1 cellular context compared by ENCODE assay signal in the genomic region with DNA sequence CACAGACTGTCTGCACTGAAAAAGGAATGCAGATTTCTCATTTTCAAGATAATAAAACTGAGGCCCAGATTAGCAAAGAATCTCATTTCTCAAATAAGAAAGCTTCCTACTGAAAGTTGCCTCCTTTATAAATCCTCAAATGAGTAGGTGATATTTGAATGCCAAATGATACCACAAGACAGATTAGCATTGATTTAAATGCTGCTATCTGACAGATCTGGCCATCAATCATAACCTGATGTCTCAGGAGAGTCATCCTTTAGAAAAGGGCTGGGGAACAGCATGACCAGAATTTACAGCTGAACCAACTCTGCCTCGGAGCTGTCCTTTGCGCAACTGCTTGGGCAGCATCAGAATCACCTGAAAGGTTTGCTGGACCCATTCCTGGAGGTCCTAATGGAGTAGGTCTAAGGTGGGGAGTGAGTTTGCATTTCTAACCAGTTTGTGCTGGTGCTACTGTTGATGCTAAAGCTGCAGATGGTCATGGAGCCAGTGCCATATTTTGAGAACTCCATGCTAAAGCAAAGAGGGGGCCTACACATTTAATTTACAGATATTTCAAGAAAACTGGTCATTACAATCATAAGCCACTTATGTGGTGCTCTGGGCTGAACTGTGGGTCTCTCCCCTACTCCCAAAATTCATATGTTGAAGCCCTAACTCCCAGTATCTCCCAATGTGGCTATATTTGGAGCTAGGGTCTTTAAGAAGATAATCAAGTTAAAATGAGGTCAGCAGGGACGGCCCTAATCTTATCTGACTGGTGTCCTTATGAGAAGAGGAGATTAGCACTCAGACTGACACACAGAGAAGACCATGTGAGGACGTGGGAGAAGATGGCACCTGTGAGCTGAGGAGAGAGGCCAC.
TF ChIP-seq lines count a peak whose summit lies in the region.

No MANE protein-coding gene starts in this region.

TF ChIP-seq in K562, 482 proteins besides CTCF, POLR2A, EP300 and RAD21 (continued from another document):
- TF ChIP-seq MAZ (CRISPR knock-in tag; conservative IDR thresholded peaks at IDR 0.05 in 1 of 2, IDR thresholded peaks at IDR 0.05 in 1 of 2) (0 out of 4 replicates have a peak, but pooled peaks of 1 of the 2 experiments have one; percentile 35), MEIS2 (IDR thresholded peaks at IDR 0.05; ENCODE audit: partially characterized antibody) (peak; percentile 98), SPI1 (IDR thresholded peaks at IDR 0.05; ENCODE audit: borderline replicate concordance, low read depth, low read length) (no peak), RBM22 (IDR thresholded peaks at IDR 0.05; ENCODE audit: low read depth, low read length, poor library complexity, severe bottlenecking) (no peak), STAT5A (IDR thresholded peaks at IDR 0.05; ENCODE audit: borderline replicate concordance, low read length) (peak; percentile 36; the same call in 1 of the 2 replicates), ZKSCAN3 (CRISPR knock-in tag; IDR thresholded peaks at IDR 0.05) (no peak), TEAD4 (IDR thresholded peaks at IDR 0.05; ENCODE audit: low read length) (peak; percentile 83), TEAD4 (CRISPR knock-in tag; IDR thresholded peaks at IDR 0.05; ENCODE audit: borderline replicate concordance) (no peak), ATF1 (CRISPR knock-in tag; IDR thresholded peaks at IDR 0.05) (no peak), ATF1 (tag; IDR thresholded peaks at IDR 0.05) (peak; percentile 58; the same call in 1 of the 2 replicates), SMAD4 (CRISPR knock-in tag; conservative IDR thresholded peaks at IDR 0.05) (peak; percentile 64), JUN (IDR thresholded peaks at IDR 0.05; ENCODE audit: borderline replicate concordance, low read depth, low read length) (peak; percentile 79), JUN (CRISPR knock-in tag; IDR thresholded peaks at IDR 0.05; ENCODE audit: borderline replicate concordance) (no peak), RCOR1 (IDR thresholded peaks at IDR 0.05; ENCODE audit: borderline replicate concordance in 1 of 2, low read depth in 2 of 2, low read length in 2 of 2) (peak in 1 of 2 experiments; percentile 88; a peak in 2 of 4 replicates), CBX5 (IDR thresholded peaks at IDR 0.05; ENCODE audit: borderline replicate concordance, low read depth) (no peak), CTBP1 (IDR thresholded peaks at IDR 0.05; ENCODE audit: borderline replicate concordance) (peak; percentile 53; the same call in 1 of the 2 replicates), CBFA2T2 (conservative IDR thresholded peaks at IDR 0.05) (peak; percentile 85), DIDO1 (tag; IDR thresholded peaks at IDR 0.05; ENCODE audit: low read depth) (0 out of 2 replicates have a peak, but pooled peaks have one; percentile 25), ADNP (tag; IDR thresholded peaks at IDR 0.05) (peak; percentile 65; the same call in 1 of the 2 replicates), GATA2 (CRISPR knock-in tag; IDR thresholded peaks at IDR 0.05) (0 out of 2 replicates have a peak, but pooled peaks have one; percentile 15), KDM5B (IDR thresholded peaks at IDR 0.05; ENCODE audit: insufficient replicate concordance, low read depth, low read length) (no peak), JUND (IDR thresholded peaks at IDR 0.05; ENCODE audit: borderline replicate concordance, low read depth, low read length) (peak; percentile 89), JUND (tag; IDR thresholded peaks at IDR 0.05; ENCODE audit: borderline replicate concordance, low read depth, low read length) (peak; percentile 76; the same call in 2 of the 3 replicates), CBFA2T3 (IDR thresholded peaks at IDR 0.05) (peak; percentile 90), ZNF830 (CRISPR knock-in tag; IDR thresholded peaks at IDR 0.05) (no peak), MTA2 (IDR thresholded peaks at IDR 0.05; ENCODE audit: low read depth) (peak; percentile 76), DACH1 (IDR thresholded peaks at IDR 0.05; ENCODE audit: partially characterized antibody) (no peak)
- TF ChIP-seq, protein P1, sequence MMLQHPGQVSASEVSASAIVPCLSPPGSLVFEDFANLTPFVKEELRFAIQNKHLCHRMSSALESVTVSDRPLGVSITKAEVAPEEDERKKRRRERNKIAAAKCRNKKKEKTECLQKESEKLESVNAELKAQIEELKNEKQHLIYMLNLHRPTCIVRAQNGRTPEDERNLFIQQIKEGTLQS (IDR thresholded peaks at IDR 0.05) = peak; percentile 75; the same call in 1 of the 2 replicates
- TF ChIP-seq, protein P1 (CRISPR knock-in tag; conservative IDR thresholded peaks at IDR 0.05) = no peak
- TF ChIP-seq, protein P2, sequence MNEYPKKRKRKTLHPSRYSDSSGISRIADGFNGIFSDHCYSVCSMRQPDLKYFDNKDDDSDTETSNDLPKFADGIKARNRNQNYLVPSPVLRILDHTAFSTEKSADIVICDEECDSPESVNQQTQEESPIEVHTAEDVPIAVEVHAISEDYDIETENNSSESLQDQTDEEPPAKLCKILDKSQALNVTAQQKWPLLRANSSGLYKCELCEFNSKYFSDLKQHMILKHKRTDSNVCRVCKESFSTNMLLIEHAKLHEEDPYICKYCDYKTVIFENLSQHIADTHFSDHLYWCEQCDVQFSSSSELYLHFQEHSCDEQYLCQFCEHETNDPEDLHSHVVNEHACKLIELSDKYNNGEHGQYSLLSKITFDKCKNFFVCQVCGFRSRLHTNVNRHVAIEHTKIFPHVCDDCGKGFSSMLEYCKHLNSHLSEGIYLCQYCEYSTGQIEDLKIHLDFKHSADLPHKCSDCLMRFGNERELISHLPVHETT (CRISPR knock-in tag; conservative IDR thresholded peaks at IDR 0.05 in 1 of 2, IDR thresholded peaks at IDR 0.05 in 1 of 2) = peak in 1 of 2 experiments; percentile 44; a peak in 1 of 4 replicates
- TF ChIP-seq, protein P3, sequence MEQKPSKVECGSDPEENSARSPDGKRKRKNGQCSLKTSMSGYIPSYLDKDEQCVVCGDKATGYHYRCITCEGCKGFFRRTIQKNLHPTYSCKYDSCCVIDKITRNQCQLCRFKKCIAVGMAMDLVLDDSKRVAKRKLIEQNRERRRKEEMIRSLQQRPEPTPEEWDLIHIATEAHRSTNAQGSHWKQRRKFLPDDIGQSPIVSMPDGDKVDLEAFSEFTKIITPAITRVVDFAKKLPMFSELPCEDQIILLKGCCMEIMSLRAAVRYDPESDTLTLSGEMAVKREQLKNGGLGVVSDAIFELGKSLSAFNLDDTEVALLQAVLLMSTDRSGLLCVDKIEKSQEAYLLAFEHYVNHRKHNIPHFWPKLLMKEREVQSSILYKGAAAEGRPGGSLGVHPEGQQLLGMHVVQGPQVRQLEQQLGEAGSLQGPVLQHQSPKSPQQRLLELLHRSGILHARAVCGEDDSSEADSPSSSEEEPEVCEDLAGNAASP (IDR thresholded peaks at IDR 0.05) = peak; percentile 75
- TF ChIP-seq, protein P4, sequence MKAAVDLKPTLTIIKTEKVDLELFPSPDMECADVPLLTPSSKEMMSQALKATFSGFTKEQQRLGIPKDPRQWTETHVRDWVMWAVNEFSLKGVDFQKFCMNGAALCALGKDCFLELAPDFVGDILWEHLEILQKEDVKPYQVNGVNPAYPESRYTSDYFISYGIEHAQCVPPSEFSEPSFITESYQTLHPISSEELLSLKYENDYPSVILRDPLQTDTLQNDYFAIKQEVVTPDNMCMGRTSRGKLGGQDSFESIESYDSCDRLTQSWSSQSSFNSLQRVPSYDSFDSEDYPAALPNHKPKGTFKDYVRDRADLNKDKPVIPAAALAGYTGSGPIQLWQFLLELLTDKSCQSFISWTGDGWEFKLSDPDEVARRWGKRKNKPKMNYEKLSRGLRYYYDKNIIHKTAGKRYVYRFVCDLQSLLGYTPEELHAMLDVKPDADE (conservative IDR thresholded peaks at IDR 0.05; ENCODE audit: control insufficient read depth, low read depth, low read length) = no peak
- TF ChIP-seq, protein P5, sequence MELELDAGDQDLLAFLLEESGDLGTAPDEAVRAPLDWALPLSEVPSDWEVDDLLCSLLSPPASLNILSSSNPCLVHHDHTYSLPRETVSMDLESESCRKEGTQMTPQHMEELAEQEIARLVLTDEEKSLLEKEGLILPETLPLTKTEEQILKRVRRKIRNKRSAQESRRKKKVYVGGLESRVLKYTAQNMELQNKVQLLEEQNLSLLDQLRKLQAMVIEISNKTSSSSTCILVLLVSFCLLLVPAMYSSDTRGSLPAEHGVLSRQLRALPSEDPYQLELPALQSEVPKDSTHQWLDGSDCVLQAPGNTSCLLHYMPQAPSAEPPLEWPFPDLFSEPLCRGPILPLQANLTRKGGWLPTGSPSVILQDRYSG (tag; conservative IDR thresholded peaks at IDR 0.05; ENCODE audit: low read depth) = no peak
- TF ChIP-seq, protein P6, sequence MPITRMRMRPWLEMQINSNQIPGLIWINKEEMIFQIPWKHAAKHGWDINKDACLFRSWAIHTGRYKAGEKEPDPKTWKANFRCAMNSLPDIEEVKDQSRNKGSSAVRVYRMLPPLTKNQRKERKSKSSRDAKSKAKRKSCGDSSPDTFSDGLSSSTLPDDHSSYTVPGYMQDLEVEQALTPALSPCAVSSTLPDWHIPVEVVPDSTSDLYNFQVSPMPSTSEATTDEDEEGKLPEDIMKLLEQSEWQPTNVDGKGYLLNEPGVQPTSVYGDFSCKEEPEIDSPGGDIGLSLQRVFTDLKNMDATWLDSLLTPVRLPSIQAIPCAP (CRISPR knock-in tag; IDR thresholded peaks at IDR 0.05; ENCODE audit: borderline replicate concordance) = no peak
TF ChIP-seq in K562: peak in this region for 79.
